18 cellular contexts compared by ENCODE assay signal in the genomic region with DNA sequence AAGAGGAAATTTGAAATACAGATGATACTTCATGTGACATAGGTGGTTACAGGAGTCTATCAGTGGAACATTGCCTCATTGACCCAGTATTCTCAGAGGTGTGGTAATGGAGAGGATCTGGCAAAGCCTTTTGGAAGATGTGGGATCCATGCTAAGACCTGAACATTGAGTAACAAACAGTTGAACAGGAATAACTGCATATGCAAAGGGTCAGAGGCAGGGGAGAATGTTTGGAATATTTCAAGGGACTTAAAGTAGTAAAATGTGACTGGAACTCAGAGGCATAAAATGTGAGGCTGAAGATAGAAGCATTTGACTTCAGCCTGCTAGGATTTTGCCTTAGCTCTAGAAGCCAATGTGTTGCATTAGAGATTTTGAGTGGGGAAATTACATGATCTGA.
"Had no signal": no experiment of that assay in that cellular context is flagged by ENCODE, and none has a peak within 500 bp of the region (broad histone marks: within the 10 kb centered on the region; RNA-seq: fewer than 3 reads in every experiment).

No MANE protein-coding gene starts in this region.

- H3K27ac ChIP-seq: coronary artery, dorsolateral prefrontal cortex, esophagus muscularis mucosa, gastroesophageal sphincter, heart left ventricle, hepatocyte, left lung, lower lobe of right lung had no signal

- H3K27me3 ChIP-seq: esophagus muscularis mucosa, gastroesophageal sphincter, heart left ventricle, hepatocyte, left lung had no signal

- H3K4me3 ChIP-seq: coronary artery, dorsolateral prefrontal cortex, esophagus muscularis mucosa, gastroesophageal sphincter, heart left ventricle, hepatocyte, left lung, lower lobe of right lung, mucosa of descending colon had no signal

- H3K36me3 ChIP-seq: esophagus muscularis mucosa, gastroesophageal sphincter, heart left ventricle, left lung, lower lobe of right lung had no signal

- H3K4me1 ChIP-seq: heart left ventricle, left lung, lower lobe of right lung had no signal

- ATAC-seq: gastroesophageal sphincter; heart left ventricle; left cardiac atrium; left lung; left ventricle myocardium superior; lower lobe of right lung; mucosa of descending colon; naive thymus-derived CD4-positive, alpha-beta T cell had no signal

- DNase-seq: dermis blood vessel endothelial cell; dorsolateral prefrontal cortex; effector CD4-positive, alpha-beta T cell; effector memory CD4-positive, alpha-beta T cell; foreskin fibroblast; foreskin melanocyte; heart left ventricle; left cardiac atrium; left lung; left ventricle myocardium superior; lower lobe of right lung; mesenchymal stem cell; mucosa of descending colon; naive thymus-derived CD4-positive, alpha-beta T cell had no signal

- H3K9me3 ChIP-seq: esophagus muscularis mucosa, gastroesophageal sphincter, left lung, lower lobe of right lung, mucosa of descending colon had no signal
